20 cellular contexts compared by ENCODE assay signal in the genomic region with DNA sequence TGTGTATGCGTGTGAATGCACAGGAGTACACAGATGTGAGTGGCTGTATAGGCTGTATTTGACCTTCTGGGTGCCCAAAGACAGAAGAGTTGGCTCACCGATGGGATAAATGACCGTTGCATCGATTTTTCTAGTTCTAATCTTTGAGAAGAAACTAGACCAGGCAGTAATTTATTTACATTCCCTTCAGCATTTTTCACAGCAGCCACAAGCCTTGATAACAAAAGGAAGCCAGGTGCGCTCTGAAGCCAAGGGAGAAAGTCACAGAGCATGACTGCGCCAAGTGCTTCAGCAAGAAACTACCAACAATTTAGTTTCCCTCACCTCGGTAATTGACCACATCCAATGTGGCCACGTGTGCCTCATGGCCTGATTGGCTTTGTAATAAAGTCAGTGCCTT. TPM values are rescaled to one million over a fixed set of nuclear protein-coding genes. Genes with fewer than 3 reads are reported as not detected.
"Had no signal": no experiment of that assay in that cellular context is flagged by ENCODE, and none has a peak within 500 bp of the region (broad histone marks: within the 10 kb centered on the region; RNA-seq: fewer than 3 reads in every experiment).

No MANE protein-coding gene starts in this region.

- H3K27me3 ChIP-seq: right lobe of liver, testis, upper lobe of right lung had no signal

- ATAC-seq: activated CD4-positive, CD25-positive, alpha-beta regulatory T cell treated with anti-CD3 and anti-CD28 coated beads, Interleukin-2, amount 50 U/mL, for 24 hours; effector memory CD8-positive, alpha-beta T cell; naive thymus-derived CD8-positive, alpha-beta T cell; right lobe of liver; stimulated activated effector memory CD8-positive, alpha-beta T cell treated with anti-CD3 and anti-CD28 coated beads, Interleukin-12 subunit alpha, Interleukin-12 subunit beta, amount 100 ng/mL, for 72 hours had no signal

- H3K4me3 ChIP-seq: esophagus squamous epithelium, mucosa of descending colon, right lobe of liver, testis, upper lobe of right lung had no signal

- H3K9me3 ChIP-seq: esophagus squamous epithelium, mucosa of descending colon, right lobe of liver, testis, upper lobe of right lung had no signal

- H3K9me3 Mint-ChIP-seq: stimulated activated effector memory CD8-positive, alpha-beta T cell treated with anti-CD3 and anti-CD28 coated beads, Interleukin-12 subunit alpha, Interleukin-12 subunit beta, amount 100 ng/mL, for 72 hours had no signal

- DNase-seq: activated CD4-positive, alpha-beta T cell treated with anti-CD3 and anti-CD28 coated beads, Interleukin-2, amount 50 U/mL, for 1 hour; activated gamma-delta T cell; dermis blood vessel endothelial cell; effector memory CD8-positive, alpha-beta T cell; esophagus squamous epithelium; naive thymus-derived CD8-positive, alpha-beta T cell; right lobe of liver; stimulated activated CD4-positive, alpha-beta T cell treated with anti-CD3 and anti-CD28 coated beads, Interleukin-4, amount 100 ng/mL, for 24 hours; testis; upper lobe of right lung had no signal

- H3K4me1 Mint-ChIP-seq: activated naive CD4-positive, alpha-beta T cell treated with anti-CD3 and anti-CD28 coated beads, Interleukin-2, amount 50 U/mL, for 24 hours; memory B cell; naive thymus-derived CD8-positive, alpha-beta T cell; stimulated activated effector memory CD8-positive, alpha-beta T cell treated with anti-CD3 and anti-CD28 coated beads, Interleukin-12 subunit alpha, Interleukin-12 subunit beta, amount 100 ng/mL, for 72 hours had no signal

- H3K4me3 Mint-ChIP-seq: activated naive CD4-positive, alpha-beta T cell treated with anti-CD3 and anti-CD28 coated beads, Interleukin-2, amount 50 U/mL, for 24 hours; effector memory CD8-positive, alpha-beta T cell; memory B cell; naive thymus-derived CD8-positive, alpha-beta T cell; stimulated activated effector memory CD8-positive, alpha-beta T cell treated with anti-CD3 and anti-CD28 coated beads, Interleukin-12 subunit alpha, Interleukin-12 subunit beta, amount 100 ng/mL, for 72 hours; T-helper 1 cell treated with Interleukin-12 subunit alpha and Interleukin-12 subunit beta and Interleukin-4 antibody, amounts not matched to agents 30 μg/mL and 1 μg/mL, for 36 hours had no signal

- H3K36me3 Mint-ChIP-seq: activated naive CD4-positive, alpha-beta T cell treated with anti-CD3 and anti-CD28 coated beads, Interleukin-2, amount 50 U/mL, for 24 hours; stimulated activated effector memory CD8-positive, alpha-beta T cell treated with anti-CD3 and anti-CD28 coated beads, Interleukin-12 subunit alpha, Interleukin-12 subunit beta, amount 100 ng/mL, for 72 hours had no signal

- H3K27ac ChIP-seq: esophagus squamous epithelium, right lobe of liver, testis, upper lobe of right lung had no signal

- H3K36me3 ChIP-seq: esophagus squamous epithelium, right lobe of liver, upper lobe of right lung had no signal

- H3K4me1 ChIP-seq: right lobe of liver, testis, upper lobe of right lung had no signal

- H3K27ac Mint-ChIP-seq: activated naive CD4-positive, alpha-beta T cell treated with anti-CD3 and anti-CD28 coated beads, Interleukin-2, amount 50 U/mL, for 24 hours; effector memory CD8-positive, alpha-beta T cell; memory B cell; naive thymus-derived CD8-positive, alpha-beta T cell; stimulated activated effector memory CD8-positive, alpha-beta T cell treated with anti-CD3 and anti-CD28 coated beads, Interleukin-12 subunit alpha, Interleukin-12 subunit beta, amount 100 ng/mL, for 72 hours; T-helper 1 cell treated with Interleukin-12 subunit alpha and Interleukin-12 subunit beta and Interleukin-4 antibody, amounts not matched to agents 30 μg/mL and 1 μg/mL, for 36 hours had no signal

RNA-seq across cellular contexts. Expression of a gene that starts 5.9 kb away (rescaled TPM):
- total RNA-seq: astrocyte; cerebellum; liver; naive thymus-derived CD8-positive, alpha-beta T cell; osteocyte; right lobe of liver had no signal
